Comparison of ENCODE assay signal across 9 cellular contexts in genomic region chr4:121656269-121656641, GRCh38. TPM values are rescaled to one million over a fixed set of nuclear protein-coding genes. Genes with fewer than 3 reads are reported as not detected.
A peak's percentile ranks its signal among the peaks of the same experiment; 100 is the strongest.
DNase-seq lines count a peak whose midpoint lies in the region; ATAC-seq and TF ChIP-seq lines count a peak whose summit lies in the region.
"Had no signal": no experiment of that assay in that cellular context is flagged by ENCODE, and none has a peak within 500 bp of the region (broad histone marks: within the 10 kb centered on the region; RNA-seq: fewer than 3 reads in every experiment).

No MANE protein-coding gene starts in this region.

- H3K79me1 ChIP-seq in mesendoderm (ENCODE audit: low read length), result no peaks in the 10 kb centered on the region

- H3K18ac ChIP-seq in mesendoderm (ENCODE audit: low read length), result no peak overlapping the region

- CTCF ChIA-PET in PC-3 (lab: Charles Lee), result interaction anchor here (0.7 kb wide), 2 partner anchors 115 to 194 kb away, joined by 4 to 5 read pairs; no protein-coding TSS in a partner anchor

- peak; percentile 5 to 15 (median 11) for DNase-seq in stimulated activated CD4-positive, alpha-beta T cell treated with anti-CD3 and anti-CD28 coated beads, Interleukin-12 subunit alpha, Interleukin-12 subunit beta, amount 100 ng/mL, for 48 hours (ENCODE audit: low read depth in 2 of 3, low spot score in 1 of 3)
- DNase-seq in stimulated activated CD4-positive, alpha-beta T cell treated with anti-CD3 and anti-CD28 coated beads, Interleukin-12 subunit alpha, Interleukin-12 subunit beta, amount 100 ng/mL, for 4 hours, result no peak
- DNase-seq in PC-3 (peak; percentile 62), dorsolateral prefrontal cortex (peak in 7 of 10 donors; percentile 20 to 74 (median 45)), mesendoderm (peak; percentile 70), hepatic stellate cell (ENCODE audit: low spot score) (no peak)
- no peak for DNase-seq in central memory CD4-positive, alpha-beta T cell

- H3K9me2 ChIP-seq in PC-3 (replicated peaks; ENCODE audit: low read length), result no peaks in the 10 kb centered on the region

- H3K79me2 ChIP-seq in PC-3 (ENCODE audit: low read length) (no peaks in the 10 kb centered on the region), mesendoderm (ENCODE audit: control insufficient read depth, insufficient read depth, low read length) (no peaks in the 10 kb centered on the region)

- no peak overlapping the region for H4K5ac ChIP-seq in mesendoderm (ENCODE audit: low read length)

- no peak overlapping the region for H2BK120ac ChIP-seq in mesendoderm (ENCODE audit: low read depth, low read length)

- no peaks in the 10 kb centered on the region for H3K9me3 ChIP-seq in PC-3 (ENCODE audit: low read length)

- no peak overlapping the region for H2AFZ ChIP-seq in PC-3 (ENCODE audit: low read length)

- no TSS peak for BruUV-seq in PC-3 (replicated peaks; lab: Mats Ljungman, UMichigan)

- no peak overlapping the region for H3K9ac ChIP-seq in PC-3 (ENCODE audit: low read length)
- no peak overlapping the region for H3K9ac ChIP-seq in mesendoderm (ENCODE audit: low read length)

- no peak overlapping the region for H2AK5ac ChIP-seq in mesendoderm (ENCODE audit: low read length)

- H2BK5ac ChIP-seq in mesendoderm (ENCODE audit: low read length), result no peak overlapping the region

- H3K27ac ChIP-seq in PC-3 (ENCODE audit: low read length) (no peak overlapping the region), dorsolateral prefrontal cortex (no peak overlapping the region), mesendoderm (ENCODE audit: low read depth, low read length) (no peak overlapping the region)

- H3K27me3 ChIP-seq in PC-3 (ENCODE audit: low read length) (no peaks in the 10 kb centered on the region), dorsolateral prefrontal cortex (no peaks in the 10 kb centered on the region), mesendoderm (ENCODE audit: insufficient read depth, low read length, poor library complexity) (no peaks in the 10 kb centered on the region)

- TF ChIP-seq CTCF in PC-3 (conservative IDR thresholded peaks at IDR 0.05; ENCODE audit: low read depth, low read length) (peak; percentile 59), dorsolateral prefrontal cortex (IDR thresholded peaks at IDR 0.05 in 54 of 56, conservative IDR thresholded peaks at IDR 0.05 in 2 of 56; ENCODE audit: low read depth in 1 of 56, partially characterized antibody in 56 of 56) (peak in 47 of 56 donors; percentile 13 to 69 (median 38))

- no peak overlapping the region for H2BK15ac ChIP-seq in mesendoderm (replicated peaks; ENCODE audit: low read depth)

- no peaks in the 10 kb centered on the region for H4K20me1 ChIP-seq in PC-3 (ENCODE audit: low read length)

- H3F3A ChIP-seq in PC-3 (ENCODE audit: low read length, unreplicated experiment), result no peaks in the 10 kb centered on the region

- no peak overlapping the region for H3K56ac ChIP-seq in mesendoderm (ENCODE audit: low read length)

- no peaks in the 10 kb centered on the region for H3K4me1 ChIP-seq in PC-3 (ENCODE audit: insufficient read depth, low read length)
- no peaks in the 10 kb centered on the region for H3K4me1 ChIP-seq in mesendoderm (ENCODE audit: control insufficient read depth, low read depth, low read length)

- H4K8ac ChIP-seq in mesendoderm (ENCODE audit: low read depth, low read length), result no peak overlapping the region

- H3K4me3 ChIP-seq in PC-3 (ENCODE audit: low read length), result no peak overlapping the region
- no peak overlapping the region for H3K4me3 ChIP-seq in dorsolateral prefrontal cortex
- H3K4me3 ChIP-seq in mesendoderm (ENCODE audit: low read length), result no peak overlapping the region

- no peak overlapping the region for H3K23ac ChIP-seq in mesendoderm (ENCODE audit: low read length)

- ATAC-seq in HG03342 (IDR thresholded peaks at IDR 0.05; ENCODE audit: unreplicated experiment), result peak; percentile 37
- peak; percentile 69 for ATAC-seq in PC-3
- ATAC-seq: effector memory CD8-positive, alpha-beta T cell had no signal

- intact Hi-C loops in PC-3 (cut with micrococcal nuclease), result loop anchor here (1.0 to 5.0 kb wide), 4 partner anchors 81 to 463 kb away; no protein-coding TSS in a partner anchor
- intact Hi-C loops in dorsolateral prefrontal cortex (cut with DNase I), result loop anchor here (5.0 kb wide), 1 partner anchor 284 kb away; no protein-coding TSS in a partner anchor

- POLR2A ChIA-PET in PC-3 (lab: Charles Lee; ENCODE audit: unreplicated experiment), result no interaction called here

- H3K4me2 ChIP-seq in PC-3 (ENCODE audit: low read length) (no peak overlapping the region), mesendoderm (ENCODE audit: low read length) (no peak overlapping the region)

- no peaks in the 10 kb centered on the region for H3K36me3 ChIP-seq in PC-3 (ENCODE audit: low read depth, low read length)
- no peaks in the 10 kb centered on the region for H3K36me3 ChIP-seq in mesendoderm (ENCODE audit: control insufficient read depth, insufficient read depth, low read length)

- no CpG with 5 or more reads among the region's 5 CpGs for WGBS in mesendoderm (ENCODE audit: extremely low coverage, insufficient coverage, low lambda C conversion rate)

- H3K4ac ChIP-seq in mesendoderm (ENCODE audit: low read depth, low read length), result no peak overlapping the region

RNA-seq across cellular contexts. Expression of gene ANXA5, which starts 40.5 kb away (rescaled TPM):
- total RNA-seq in PC-3 (2014; rRNA removed) (271 and 280 TPM in 2 replicates), dorsolateral prefrontal cortex (100 to 1,000 TPM in 23 of 120 experiments, 10 to 100 TPM in 97; 48.4 to 141 (median 84.7) TPM)
- 218 TPM for polyA plus RNA-seq in mesendoderm (2013, experiment 1 of 2)
- polyA plus RNA-seq in mesendoderm (2013, experiment 2 of 2), result 225 TPM

Comparison
In these comparisons a context has a peak if more than half of its experiments do, and no peak if none do; other contexts are left out.
1. DNase-seq: peak in stimulated activated CD4-positive, alpha-beta T cell treated with anti-CD3 and anti-CD28 coated beads, Interleukin-12 subunit alpha, Interleukin-12 subunit beta, amount 100 ng/mL, for 48 hours (3 of 3), PC-3 (single experiment), dorsolateral prefrontal cortex (7 of 10) and mesendoderm (single experiment); none in stimulated activated CD4-positive, alpha-beta T cell treated with anti-CD3 and anti-CD28 coated beads, Interleukin-12 subunit alpha, Interleukin-12 subunit beta, amount 100 ng/mL, for 4 hours (single experiment), central memory CD4-positive, alpha-beta T cell (single experiment) and hepatic stellate cell (single experiment).